Comparison of ENCODE assay signal across 1 cellular context in genomic region chr10:100562008-100562672, GRCh38.
TF ChIP-seq lines count a peak whose summit lies in the region.

No MANE protein-coding gene starts in this region.

TF ChIP-seq in GM12878, 131 proteins besides CTCF, POLR2A, EP300 and RAD21 (continued from another document):
- no peak for TF ChIP-seq ZBTB40 (IDR thresholded peaks at IDR 0.05; ENCODE audit: borderline replicate concordance)
- TF ChIP-seq, protein P1, sequence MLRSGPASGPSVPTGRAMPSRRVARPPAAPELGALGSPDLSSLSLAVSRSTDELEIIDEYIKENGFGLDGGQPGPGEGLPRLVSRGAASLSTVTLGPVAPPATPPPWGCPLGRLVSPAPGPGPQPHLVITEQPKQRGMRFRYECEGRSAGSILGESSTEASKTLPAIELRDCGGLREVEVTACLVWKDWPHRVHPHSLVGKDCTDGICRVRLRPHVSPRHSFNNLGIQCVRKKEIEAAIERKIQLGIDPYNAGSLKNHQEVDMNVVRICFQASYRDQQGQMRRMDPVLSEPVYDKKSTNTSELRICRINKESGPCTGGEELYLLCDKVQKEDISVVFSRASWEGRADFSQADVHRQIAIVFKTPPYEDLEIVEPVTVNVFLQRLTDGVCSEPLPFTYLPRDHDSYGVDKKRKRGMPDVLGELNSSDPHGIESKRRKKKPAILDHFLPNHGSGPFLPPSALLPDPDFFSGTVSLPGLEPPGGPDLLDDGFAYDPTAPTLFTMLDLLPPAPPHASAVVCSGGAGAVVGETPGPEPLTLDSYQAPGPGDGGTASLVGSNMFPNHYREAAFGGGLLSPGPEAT (IDR thresholded peaks at IDR 0.05; ENCODE audit: low read depth) = no peak
- TF ChIP-seq, protein P2, sequence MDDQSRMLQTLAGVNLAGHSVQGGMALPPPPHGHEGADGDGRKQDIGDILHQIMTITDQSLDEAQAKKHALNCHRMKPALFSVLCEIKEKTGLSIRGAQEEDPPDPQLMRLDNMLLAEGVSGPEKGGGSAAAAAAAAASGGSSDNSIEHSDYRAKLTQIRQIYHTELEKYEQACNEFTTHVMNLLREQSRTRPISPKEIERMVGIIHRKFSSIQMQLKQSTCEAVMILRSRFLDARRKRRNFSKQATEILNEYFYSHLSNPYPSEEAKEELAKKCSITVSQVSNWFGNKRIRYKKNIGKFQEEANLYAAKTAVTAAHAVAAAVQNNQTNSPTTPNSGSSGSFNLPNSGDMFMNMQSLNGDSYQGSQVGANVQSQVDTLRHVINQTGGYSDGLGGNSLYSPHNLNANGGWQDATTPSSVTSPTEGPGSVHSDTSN (IDR thresholded peaks at IDR 0.05; ENCODE audit: insufficient replicate concordance, low read depth, low read length) = no peak
- no peak for TF ChIP-seq SREBF2 (IDR thresholded peaks at IDR 0.05; ENCODE audit: low read length)
- peak; percentile 94 for TF ChIP-seq YY1 (IDR thresholded peaks at IDR 0.05; ENCODE audit: low read depth, low read length)
- no peak for TF ChIP-seq TBL1XR1 (IDR thresholded peaks at IDR 0.05; ENCODE audit: low read depth, low read length)
- TF ChIP-seq MXI1 (IDR thresholded peaks at IDR 0.05; ENCODE audit: low read depth, low read length) = no peak
- TF ChIP-seq, protein P3, sequence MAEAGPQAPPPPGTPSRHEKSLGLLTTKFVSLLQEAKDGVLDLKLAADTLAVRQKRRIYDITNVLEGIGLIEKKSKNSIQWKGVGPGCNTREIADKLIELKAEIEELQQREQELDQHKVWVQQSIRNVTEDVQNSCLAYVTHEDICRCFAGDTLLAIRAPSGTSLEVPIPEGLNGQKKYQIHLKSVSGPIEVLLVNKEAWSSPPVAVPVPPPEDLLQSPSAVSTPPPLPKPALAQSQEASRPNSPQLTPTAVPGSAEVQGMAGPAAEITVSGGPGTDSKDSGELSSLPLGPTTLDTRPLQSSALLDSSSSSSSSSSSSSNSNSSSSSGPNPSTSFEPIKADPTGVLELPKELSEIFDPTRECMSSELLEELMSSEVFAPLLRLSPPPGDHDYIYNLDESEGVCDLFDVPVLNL (IDR thresholded peaks at IDR 0.05; ENCODE audit: low read depth, low read length) = 0 out of 2 replicates have a peak, but pooled peaks have one; percentile 49
- no peak for TF ChIP-seq ZBTB11 (CRISPR knock-in tag; IDR thresholded peaks at IDR 0.05)
- TF ChIP-seq CUX1 (IDR thresholded peaks at IDR 0.05; ENCODE audit: insufficient replicate concordance, low read depth, low read length) = no peak
- no peak for TF ChIP-seq SPI1 (IDR thresholded peaks at IDR 0.05; ENCODE audit: borderline replicate concordance, insufficient read depth, low read depth, low read length)
- no peak for TF ChIP-seq TAF1 (IDR thresholded peaks at IDR 0.05; ENCODE audit: borderline replicate concordance, low read depth, low read length)
- TF ChIP-seq NFIC (IDR thresholded peaks at IDR 0.05; ENCODE audit: low read depth, low read length) = no peak
- no peak for TF ChIP-seq HCFC1 (IDR thresholded peaks at IDR 0.05; ENCODE audit: low read length)
- TF ChIP-seq, protein P4, sequence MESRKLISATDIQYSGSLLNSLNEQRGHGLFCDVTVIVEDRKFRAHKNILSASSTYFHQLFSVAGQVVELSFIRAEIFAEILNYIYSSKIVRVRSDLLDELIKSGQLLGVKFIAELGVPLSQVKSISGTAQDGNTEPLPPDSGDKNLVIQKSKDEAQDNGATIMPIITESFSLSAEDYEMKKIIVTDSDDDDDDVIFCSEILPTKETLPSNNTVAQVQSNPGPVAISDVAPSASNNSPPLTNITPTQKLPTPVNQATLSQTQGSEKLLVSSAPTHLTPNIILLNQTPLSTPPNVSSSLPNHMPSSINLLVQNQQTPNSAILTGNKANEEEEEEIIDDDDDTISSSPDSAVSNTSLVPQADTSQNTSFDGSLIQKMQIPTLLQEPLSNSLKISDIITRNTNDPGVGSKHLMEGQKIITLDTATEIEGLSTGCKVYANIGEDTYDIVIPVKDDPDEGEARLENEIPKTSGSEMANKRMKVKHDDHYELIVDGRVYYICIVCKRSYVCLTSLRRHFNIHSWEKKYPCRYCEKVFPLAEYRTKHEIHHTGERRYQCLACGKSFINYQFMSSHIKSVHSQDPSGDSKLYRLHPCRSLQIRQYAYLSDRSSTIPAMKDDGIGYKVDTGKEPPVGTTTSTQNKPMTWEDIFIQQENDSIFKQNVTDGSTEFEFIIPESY (IDR thresholded peaks at IDR 0.05) = no peak
- TF ChIP-seq FOS (IDR thresholded peaks at IDR 0.05; ENCODE audit: borderline replicate concordance, extremely low read depth, insufficient read length) = no peak
- peak; percentile 75 for TF ChIP-seq SMC3 (IDR thresholded peaks at IDR 0.05; ENCODE audit: borderline replicate concordance, low read length)
